1 cellular context compared by ENCODE assay signal in the genomic region with DNA sequence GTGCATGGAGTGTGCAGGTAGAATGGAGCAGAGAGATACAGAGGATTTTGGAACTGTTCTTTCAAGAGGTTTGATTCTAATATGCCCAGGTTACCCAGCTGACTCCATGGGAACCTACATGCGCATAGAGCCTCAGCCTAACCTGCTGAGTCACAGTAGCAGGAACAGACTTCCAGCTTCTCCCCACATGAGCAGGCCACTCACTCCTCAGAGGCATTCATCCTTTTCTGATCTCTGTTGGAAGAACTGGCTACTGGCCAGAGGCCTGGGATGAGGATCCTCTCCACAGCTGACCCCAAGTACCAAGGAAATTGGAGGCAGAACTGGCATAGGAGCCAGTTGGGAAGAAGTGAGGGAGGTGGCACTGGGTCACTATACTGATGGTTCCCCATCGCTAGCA.
TF ChIP-seq lines count a peak whose summit lies in the region.

No MANE protein-coding gene starts in this region.

TF ChIP-seq in SK-N-SH treated with all-trans-retinoic acid at 6 μM for 48 hours, 23 proteins besides CTCF, POLR2A, EP300 and RAD21 (continued from another document):
- TF ChIP-seq, protein P1, sequence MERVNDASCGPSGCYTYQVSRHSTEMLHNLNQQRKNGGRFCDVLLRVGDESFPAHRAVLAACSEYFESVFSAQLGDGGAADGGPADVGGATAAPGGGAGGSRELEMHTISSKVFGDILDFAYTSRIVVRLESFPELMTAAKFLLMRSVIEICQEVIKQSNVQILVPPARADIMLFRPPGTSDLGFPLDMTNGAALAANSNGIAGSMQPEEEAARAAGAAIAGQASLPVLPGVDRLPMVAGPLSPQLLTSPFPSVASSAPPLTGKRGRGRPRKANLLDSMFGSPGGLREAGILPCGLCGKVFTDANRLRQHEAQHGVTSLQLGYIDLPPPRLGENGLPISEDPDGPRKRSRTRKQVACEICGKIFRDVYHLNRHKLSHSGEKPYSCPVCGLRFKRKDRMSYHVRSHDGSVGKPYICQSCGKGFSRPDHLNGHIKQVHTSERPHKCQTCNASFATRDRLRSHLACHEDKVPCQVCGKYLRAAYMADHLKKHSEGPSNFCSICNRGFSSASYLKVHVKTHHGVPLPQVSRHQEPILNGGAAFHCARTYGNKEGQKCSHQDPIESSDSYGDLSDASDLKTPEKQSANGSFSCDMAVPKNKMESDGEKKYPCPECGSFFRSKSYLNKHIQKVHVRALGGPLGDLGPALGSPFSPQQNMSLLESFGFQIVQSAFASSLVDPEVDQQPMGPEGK (CRISPR knock-in tag; IDR thresholded peaks at IDR 0.05; ENCODE audit: borderline replicate concordance) = no peak
- TF ChIP-seq ZNF565 (CRISPR knock-in tag; conservative IDR thresholded peaks at IDR 0.05; ENCODE audit: low read depth) = no peak
